In the genomic region with DNA sequence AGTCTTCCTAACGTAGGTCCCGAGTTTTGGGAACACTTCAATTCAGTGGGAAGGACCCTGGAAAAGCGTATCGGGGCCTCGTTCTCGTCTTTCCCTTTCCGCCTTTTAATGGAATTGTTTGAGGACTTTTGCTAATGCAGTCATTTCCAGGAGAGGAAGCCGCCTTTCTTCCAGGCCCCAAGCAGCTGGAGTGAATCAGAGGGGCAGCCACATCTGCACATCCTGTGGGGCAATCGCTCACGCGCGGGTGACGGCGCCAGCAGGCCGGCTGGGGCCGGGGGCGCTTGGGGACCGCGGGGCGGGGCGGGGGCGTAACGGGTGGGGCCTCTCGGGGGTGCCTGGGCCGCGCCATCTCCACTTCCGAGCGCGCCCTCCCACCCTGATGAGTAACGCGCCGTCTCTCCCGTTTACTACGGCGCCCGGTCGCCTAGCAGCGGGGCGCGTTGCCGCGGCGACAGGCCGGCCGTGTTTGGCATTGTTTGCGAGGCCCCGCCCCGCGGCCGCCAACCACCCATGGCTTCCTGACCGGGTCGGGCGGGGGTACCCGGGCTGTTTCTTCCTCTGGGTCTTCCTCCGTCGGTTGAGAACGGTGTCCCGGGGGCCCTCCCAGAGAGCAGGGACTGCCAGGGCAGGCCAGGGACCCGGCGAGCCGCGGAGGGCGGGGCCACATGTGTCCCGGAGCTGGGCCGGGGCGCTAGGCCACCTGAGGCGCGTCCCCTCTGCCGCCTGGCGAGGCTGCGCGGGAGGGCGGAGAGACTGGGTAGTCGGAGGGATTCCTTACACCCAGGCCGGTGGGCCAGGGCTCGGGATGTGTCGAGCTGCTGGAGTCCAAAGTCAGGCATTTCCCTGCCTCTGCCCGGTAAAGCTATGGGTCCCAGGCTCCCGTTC, we compare ENCODE assay signal across 8 cellular contexts. TPM values are rescaled to one million over a fixed set of nuclear protein-coding genes. Genes with fewer than 3 reads are reported as not detected.
DNase-seq lines count a peak whose midpoint lies in the region; ATAC-seq and TF ChIP-seq lines count a peak whose summit lies in the region.

No MANE protein-coding gene starts in this region.

- H3K27me3 Mint-ChIP-seq in chondrocyte (ENCODE audit: low read depth), result no peaks in the 10 kb centered on the region

- no peaks in the 10 kb centered on the region for H3K9me3 Mint-ChIP-seq in chondrocyte (ENCODE audit: low read depth)

- H3K27ac ChIP-seq in layer of hippocampus (ENCODE audit: low read depth, low read length), result peak overlapping the region; percentile 91

- no peaks in the 10 kb centered on the region for H3K27me3 ChIP-seq in layer of hippocampus (ENCODE audit: control insufficient read depth, insufficient read depth, low read length)

- H3K4me1 Mint-ChIP-seq in chondrocyte (ENCODE audit: low read depth), result peaks cover 62% of the 10 kb centered on the region

- no peaks in the 10 kb centered on the region for H3K36me3 Mint-ChIP-seq in chondrocyte (ENCODE audit: low read depth)

- ATAC-seq in GM18520 (IDR thresholded peaks at IDR 0.05; ENCODE audit: unreplicated experiment) (peak; percentile 86), HG03066 (IDR thresholded peaks at IDR 0.05; ENCODE audit: low read depth, unreplicated experiment) (peak; percentile 73)

- H3K4me3 Mint-ChIP-seq in chondrocyte (ENCODE audit: unreplicated experiment), result peak overlapping the region; percentile 68

- peak; percentile 94 for DNase-seq in ACHN
- DNase-seq in NCI-H2171 treated with DMSO at 0.1 percent for 48 hours (lab: John Stamatoyannopoulos, UW), result peak; percentile 78
- peak; percentile 73 to 75 for DNase-seq in activated CD4-positive, alpha-beta T cell treated with anti-CD3 and anti-CD28 coated beads for 24 hours (ENCODE audit: low read depth in 2 of 2)
- DNase-seq in chondrocyte (ENCODE audit: low spot score), result peak; percentile 93
- peak; percentile 65 to 81 (median 70) for DNase-seq in stimulated activated CD4-positive, alpha-beta T cell treated with anti-CD3 and anti-CD28 coated beads, Interleukin-1b, Interleukin-23, amount 100 ng/mL, for 24 hours (ENCODE audit: low read depth in 4 of 4, low spot score in 1 of 4)

- in situ Hi-C loops in ACHN (cut with HindIII; ENCODE audit: low pct_ligation_motif_present, low pct_unique_long_range_greater_than_20kb, low sequenced_read_pairs), result no loop called here

- TF ChIP-seq CTCF in chondrocyte (IDR thresholded peaks at IDR 0.05), result no peak

- peak overlapping the region; percentile 96 for H3K27ac Mint-ChIP-seq in chondrocyte (ENCODE audit: unreplicated experiment)

RNA-seq across cellular contexts. Expression of gene GSG1, which starts 2.3 kb away (rescaled TPM):
- total RNA-seq in chondrocyte, result 0.36 to 0.38 TPM in 2 of 3 replicates, not detected in the other

RNA-seq across cellular contexts. Expression of gene FAM234B, which starts 56.9 kb away (rescaled TPM):
- total RNA-seq in chondrocyte, result 3.4 to 5.0 TPM (median 3.8 TPM) in 3 replicates

Comparison
In these comparisons a context has a peak if more than half of its experiments do, and no peak if none do; other contexts are left out.
1. Peak in every context shown above with its lines: DNase-seq, ATAC-seq and H3K27ac ChIP-seq.